Comparison of ENCODE assay signal across 8 cellular contexts in genomic region chr5:96936431-96937221, GRCh38. TPM values are rescaled to one million over a fixed set of nuclear protein-coding genes. Genes with fewer than 3 reads are reported as not detected.
A peak's percentile ranks its signal among the peaks of the same experiment; 100 is the strongest.
DNase-seq lines count a peak whose midpoint lies in the region; ATAC-seq and TF ChIP-seq lines count a peak whose summit lies in the region.

No MANE protein-coding gene starts in this region.

- TF ChIP-seq CTCF in activated B cell treated with CpG ODN at 0.5 μM for 24 hours (IDR thresholded peaks at IDR 0.05) (no peak), left lung (IDR thresholded peaks at IDR 0.05) (no peak)

- H3K27me3 ChIP-seq in HUES48 (ENCODE audit: control insufficient read depth, insufficient read depth, low read length), result peaks cover 17% of the 10 kb centered on the region
- H3K27me3 ChIP-seq in left lung, result no peaks in the 10 kb centered on the region

- DNase-seq in COLO668 (lab: John Stamatoyannopoulos, UW; ENCODE audit: unreplicated experiment) (peak; percentile 27), activated B cell treated with CpG ODN at 0.5 μM for 24 hours (peak; percentile 41), cerebellar cortex (ENCODE audit: low spot score) (peak; percentile 66), left lung (peak in 1 of 2 donors; percentile 52), GF-D8 (lab: John Stamatoyannopoulos, UW) (no peak)
- DNase-seq in stimulated activated CD4-positive, alpha-beta T cell treated with anti-CD3 and anti-CD28 coated beads, Interleukin-4, amount 100 ng/mL, for 4 hours, result peak; percentile 29 to 31

- H3K9ac ChIP-seq in HUES48 (ENCODE audit: low read depth, low read length), result no peak overlapping the region

- no peaks in the 10 kb centered on the region for H3K36me3 ChIP-seq in HUES48 (ENCODE audit: control insufficient read depth, insufficient read depth, low read length)
- no peaks in the 10 kb centered on the region for H3K36me3 ChIP-seq in left lung

- no peaks in the 10 kb centered on the region for H3K9me3 ChIP-seq in HUES48 (ENCODE audit: control insufficient read depth, insufficient read depth, low read length)
- no peaks in the 10 kb centered on the region for H3K9me3 ChIP-seq in left lung

- ATAC-seq in GM21367 (IDR thresholded peaks at IDR 0.05; ENCODE audit: unreplicated experiment), result peak; percentile 19
- peak; percentile 19 for ATAC-seq in activated B cell treated with CpG ODN at 0.5 μM for 24 hours (ENCODE audit: low read depth)
- ATAC-seq in left lung, result peak; percentile 0

- no peaks in the 10 kb centered on the region for H3K9me3 Mint-ChIP-seq in activated B cell treated with CpG ODN at 0.5 μM for 24 hours

- H3K4me3 ChIP-seq in HUES48 (ENCODE audit: low read depth, low read length) (peak overlapping the region; percentile 88), left lung (peak overlapping the region; percentile 71 to 72)

- CTCF ChIA-PET in activated B cell treated with CpG ODN at 0.5 μM for 24 hours (lab: Charles Lee), result interaction anchor here (0.9 to 5.1 kb wide), 10 partner anchors 21 to 225 kb away, joined by 3 to 35 read pairs (median 4); no protein-coding TSS in a partner anchor

- H3K4me1 Mint-ChIP-seq in activated B cell treated with CpG ODN at 0.5 μM for 24 hours, result peaks cover 76% of the 10 kb centered on the region

- POLR2A ChIA-PET in activated B cell treated with CpG ODN at 0.5 μM for 24 hours (lab: Charles Lee), result interaction anchor here (0.6 to 4.6 kb wide), 37 partner anchors 8 to 1993 kb away, joined by 3 to 94 read pairs (median 4); partner anchors contain the start of genes CAST, ERAP1, ERAP2 and LIX1

- H3K4me3 Mint-ChIP-seq in activated B cell treated with CpG ODN at 0.5 μM for 24 hours, result peak overlapping the region; percentile 98

- peak overlapping the region; percentile 98 for H3K27ac Mint-ChIP-seq in activated B cell treated with CpG ODN at 0.5 μM for 24 hours

- peaks cover 15% of the 10 kb centered on the region for H3K4me1 ChIP-seq in HUES48 (ENCODE audit: control insufficient read depth, insufficient read depth, low read length)
- H3K4me1 ChIP-seq in left lung, result peaks cover 14 to 56% of the 10 kb centered on the region in 2 donors

- H3K27ac ChIP-seq in HUES48 (ENCODE audit: low read depth, low read length) (no peak overlapping the region), left lung (peak overlapping the region; percentile 98 to 99)

- H3K27me3 Mint-ChIP-seq in activated B cell treated with CpG ODN at 0.5 μM for 24 hours, result no peaks in the 10 kb centered on the region

- intact Hi-C loops in activated B cell treated with CpG ODN at 0.5 μM for 24 hours (cut with micrococcal nuclease), result loop anchor here (1.0 to 2.0 kb wide), 4 partner anchors 10 to 1382 kb away; partner anchors contain the start of genes ARSK and SKIC3
- intact Hi-C loops in left lung (cut with DNase I), result no loop called here

- peaks cover 41% of the 10 kb centered on the region for H3K36me3 Mint-ChIP-seq in activated B cell treated with CpG ODN at 0.5 μM for 24 hours (ENCODE audit: low read depth)

RNA-seq across cellular contexts. Expression of gene LNPEP, which starts 0.7 kb away (rescaled TPM):
- 88.8 and 96.5 TPM in 2 replicates for total RNA-seq in activated B cell treated with CpG ODN at 0.5 μM for 24 hours
- 10 to 100 TPM; 37.3 to 40.6 TPM for total RNA-seq in left lung
